7 cellular contexts compared by ENCODE assay signal in genomic region chr6:2209226-2209809, GRCh38. TPM values are rescaled to one million over a fixed set of nuclear protein-coding genes. Genes with fewer than 3 reads are reported as not detected.
A peak's percentile ranks its signal among the peaks of the same experiment; 100 is the strongest.
DNase-seq lines count a peak whose midpoint lies in the region; ATAC-seq and TF ChIP-seq lines count a peak whose summit lies in the region.

No MANE protein-coding gene starts in this region.

- no peaks in the 10 kb centered on the region for H3K9me3 Mint-ChIP-seq in activated CD4-positive, alpha-beta memory T cell treated with anti-CD3 and anti-CD28 coated beads for 36 hours
- H3K9me3 Mint-ChIP-seq in glutamatergic neuron (ENCODE audit: unreplicated experiment), result no peaks in the 10 kb centered on the region

- no peaks in the 10 kb centered on the region for H3K4me1 Mint-ChIP-seq in activated CD4-positive, alpha-beta memory T cell treated with anti-CD3 and anti-CD28 coated beads for 36 hours (ENCODE audit: low read depth)
- H3K4me1 Mint-ChIP-seq in glutamatergic neuron (ENCODE audit: low read depth, unreplicated experiment), result no peaks in the 10 kb centered on the region

- H3K27me3 Mint-ChIP-seq in activated CD4-positive, alpha-beta memory T cell treated with anti-CD3 and anti-CD28 coated beads for 36 hours, result no peaks in the 10 kb centered on the region
- no peaks in the 10 kb centered on the region for H3K27me3 Mint-ChIP-seq in glutamatergic neuron (ENCODE audit: unreplicated experiment)

- CTCF ChIA-PET in activated CD4-positive, alpha-beta memory T cell treated with anti-CD3 and anti-CD28 coated beads for 36 hours (lab: Charles Lee), result interaction anchor here (0.6 to 4.2 kb wide), 22 partner anchors 8 to 612 kb away, joined by 3 to 29 read pairs (median 4); no protein-coding TSS in a partner anchor

- POLR2A ChIA-PET in activated CD4-positive, alpha-beta memory T cell treated with anti-CD3 and anti-CD28 coated beads for 36 hours (lab: Charles Lee), result interaction anchor here (1.1 kb wide), 1 partner anchor 617 kb away, joined by 3 read pairs; no protein-coding TSS in a partner anchor

- ATAC-seq in GM21786 (IDR thresholded peaks at IDR 0.05; ENCODE audit: unreplicated experiment), result peak; percentile 72

- intact Hi-C loops in activated CD4-positive, alpha-beta memory T cell treated with anti-CD3 and anti-CD28 coated beads for 36 hours (cut with micrococcal nuclease), result loop anchor here (1.0 to 2.0 kb wide), 2 partner anchors 144 to 239 kb away; no protein-coding TSS in a partner anchor

- TF ChIP-seq CTCF in GM12865 (IDR thresholded peaks at IDR 0.05; ENCODE audit: insufficient read depth, low read depth, low read length, missing control alignments) (peak; percentile 79), glutamatergic neuron (IDR thresholded peaks at IDR 0.05; ENCODE audit: partially characterized antibody, unreplicated experiment) (peak; percentile 53)

- no peak overlapping the region for H3K4me3 Mint-ChIP-seq in activated CD4-positive, alpha-beta memory T cell treated with anti-CD3 and anti-CD28 coated beads for 36 hours
- H3K4me3 Mint-ChIP-seq in glutamatergic neuron (ENCODE audit: unreplicated experiment), result no peak overlapping the region

- H3K36me3 Mint-ChIP-seq in activated CD4-positive, alpha-beta memory T cell treated with anti-CD3 and anti-CD28 coated beads for 36 hours, result no peaks in the 10 kb centered on the region
- H3K36me3 Mint-ChIP-seq in glutamatergic neuron (ENCODE audit: unreplicated experiment), result peaks cover 7% of the 10 kb centered on the region

- H3K27ac Mint-ChIP-seq in activated CD4-positive, alpha-beta memory T cell treated with anti-CD3 and anti-CD28 coated beads for 36 hours, result no peak overlapping the region
- no peak overlapping the region for H3K27ac Mint-ChIP-seq in glutamatergic neuron (ENCODE audit: unreplicated experiment)

- DNase-seq in GM12865 (ENCODE audit: low read depth) (peak; percentile 82), NCI-H146 (lab: John Stamatoyannopoulos, UW) (peak; percentile 82), glutamatergic neuron (peak; percentile 53), NCI-H1694 (lab: John Stamatoyannopoulos, UW) (no peak)
- DNase-seq in activated CD4-positive, alpha-beta memory T cell treated with anti-CD3 and anti-CD28 coated beads for 36 hours, result peak; percentile 55
- peak; percentile 15 to 18 for DNase-seq in stimulated activated CD4-positive, alpha-beta T cell treated with anti-CD3 and anti-CD28 coated beads, Interleukin-4, amount 100 ng/mL, for 4 hours

- no peak overlapping the region for H3K4me3 ChIP-seq in GM12865 (ENCODE audit: low read depth, low read length)

RNA-seq across cellular contexts. Expression of gene GMDS, which starts 36.1 kb away (rescaled TPM):
- total RNA-seq in activated CD4-positive, alpha-beta memory T cell treated with anti-CD3 and anti-CD28 coated beads for 36 hours, result 10 to 100 TPM; 34.7 to 36.4 TPM
- 8.9 TPM for total RNA-seq in glutamatergic neuron (ENCODE audit: unreplicated experiment)
